Comparison of ENCODE assay signal across 19 cellular contexts in the genomic region with DNA sequence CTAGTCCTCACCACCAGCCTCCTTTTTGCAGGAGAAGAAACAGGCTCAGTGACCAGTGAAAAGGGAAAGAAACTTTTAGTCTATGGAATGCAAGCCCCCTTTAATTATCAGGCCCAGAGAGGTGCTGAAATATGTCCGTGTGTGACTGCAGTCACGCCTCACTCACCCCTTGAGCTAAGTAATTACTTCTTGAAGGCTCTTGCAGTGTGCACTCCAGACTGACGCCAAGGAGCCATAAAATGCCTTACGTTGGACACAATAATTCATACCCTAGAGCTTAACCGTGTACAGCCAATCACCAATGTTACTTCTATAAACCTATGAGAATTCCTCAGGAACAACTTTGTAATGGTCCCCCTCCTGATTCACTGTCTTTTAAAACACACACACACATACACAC.
"Had no signal": no experiment of that assay in that cellular context is flagged by ENCODE, and none has a peak within 500 bp of the region (broad histone marks: within the 10 kb centered on the region; RNA-seq: fewer than 3 reads in every experiment).

No MANE protein-coding gene starts in this region.

- H3K27ac Mint-ChIP-seq: activated naive CD4-positive, alpha-beta T cell treated with anti-CD3 and anti-CD28 coated beads, Interleukin-2, amount 50 U/mL, for 72 hours; brain; stimulated activated naive CD8-positive, alpha-beta T cell treated with anti-CD3 and anti-CD28 coated beads, Interleukin-15, Interleukin-2, amounts not matched to agents 100 ng/mL and 50 ng/mL, for 24 hours had no signal

- H3K9me3 Mint-ChIP-seq: activated naive CD4-positive, alpha-beta T cell treated with anti-CD3 and anti-CD28 coated beads, Interleukin-2, amount 50 U/mL, for 72 hours; brain; naive thymus-derived CD8-positive, alpha-beta T cell; stimulated activated naive CD8-positive, alpha-beta T cell treated with anti-CD3 and anti-CD28 coated beads, Interleukin-15, Interleukin-2, amounts not matched to agents 100 ng/mL and 50 ng/mL, for 24 hours had no signal

- H3K27ac ChIP-seq: epithelial cell of prostate, heart left ventricle, SK-N-MC had no signal

- H3K4me1 ChIP-seq: prostate gland had no signal

- H3K36me3 Mint-ChIP-seq: brain; naive thymus-derived CD8-positive, alpha-beta T cell had no signal

- H3K27me3 ChIP-seq: testis had no signal

- DNase-seq: activated effector memory CD4-positive, alpha-beta T cell treated with anti-CD3 and anti-CD28 coated beads, Interleukin-2, amount 50 U/mL, for 16 hours; activated T-cell treated with anti-CD3 and anti-CD28 coated beads, Interleukin-2, amount 50 U/mL, for 1 hour; amygdala; cerebellar nuclear complex; foreskin melanocyte; heart left ventricle; left cardiac atrium; mucosa of descending colon; occipital lobe; T1000; testis had no signal

- H3K4me3 ChIP-seq: heart left ventricle, mucosa of descending colon, prostate gland, SK-N-MC, testis had no signal

- H3K36me3 ChIP-seq: heart left ventricle, prostate gland had no signal

- H3K4me3 Mint-ChIP-seq: brain; naive thymus-derived CD8-positive, alpha-beta T cell; stimulated activated naive CD8-positive, alpha-beta T cell treated with anti-CD3 and anti-CD28 coated beads, Interleukin-15, Interleukin-2, amounts not matched to agents 100 ng/mL and 50 ng/mL, for 24 hours had no signal

- ATAC-seq: activated CD4-positive, CD25-positive, alpha-beta regulatory T cell treated with anti-CD3 and anti-CD28 coated beads, Interleukin-2, amount 50 U/mL, for 24 hours; activated naive CD4-positive, alpha-beta T cell treated with anti-CD3 and anti-CD28 coated beads, Interleukin-2, amount 50 U/mL, for 72 hours; heart left ventricle; left cardiac atrium; mucosa of descending colon; naive thymus-derived CD8-positive, alpha-beta T cell had no signal

- H3K9me3 ChIP-seq: heart left ventricle, mucosa of descending colon, prostate gland, testis had no signal
